In the genomic region with DNA sequence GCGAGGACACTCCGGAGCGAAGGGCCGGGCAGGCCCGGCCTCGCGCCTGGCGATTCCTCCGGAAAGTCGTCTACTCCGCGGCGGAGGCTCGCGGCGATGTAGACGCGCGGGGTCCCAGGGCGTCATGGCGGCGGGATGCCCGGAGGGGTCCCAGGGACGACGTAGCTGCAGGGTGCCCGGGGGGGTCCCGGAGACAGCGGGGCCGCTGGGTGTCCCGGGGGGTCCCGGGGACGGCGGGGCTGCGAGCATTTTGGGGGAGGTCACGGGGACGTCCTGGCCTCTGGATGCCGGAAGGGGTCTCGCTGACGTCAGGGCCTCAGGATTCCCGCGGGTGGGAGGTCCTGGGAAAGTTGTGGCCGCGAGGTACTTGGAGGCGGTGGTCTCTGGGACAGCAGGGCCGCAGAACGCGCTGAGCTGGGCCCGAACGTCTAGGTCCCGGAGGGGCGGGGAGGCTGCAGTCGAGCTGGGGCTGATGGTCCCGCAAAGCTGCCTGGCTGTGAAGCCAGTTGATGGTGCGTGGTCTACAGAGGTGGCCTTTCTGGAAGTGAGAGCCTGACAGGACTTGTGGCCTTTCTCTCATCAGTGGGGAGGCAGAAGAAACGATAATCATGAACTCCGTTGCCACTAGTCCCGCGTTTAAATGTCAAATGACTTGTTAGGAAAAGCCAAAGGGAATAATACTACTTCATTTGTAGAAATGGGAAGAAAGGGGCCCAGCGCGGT, we compare ENCODE assay signal across 8 cellular contexts. TPM values are rescaled to one million over a fixed set of nuclear protein-coding genes. Genes with fewer than 3 reads are reported as not detected.
DNase-seq lines count a peak whose midpoint lies in the region; ATAC-seq and TF ChIP-seq lines count a peak whose summit lies in the region.

No MANE protein-coding gene starts in this region.

- ATAC-seq in PC-3 = no peak
- ATAC-seq in activated naive CD8-positive, alpha-beta T cell treated with anti-CD3 and anti-CD28 coated beads, Interleukin-2, amount 50 U/mL, for 24 hours = no peak
- ATAC-seq in right cardiac atrium = peak; percentile 1 to 15
- no peak for ATAC-seq in HG02884 (IDR thresholded peaks at IDR 0.05; ENCODE audit: unreplicated experiment)

- peak overlapping the region; percentile 91 for H3K4me3 ChIP-seq in Caco-2 (ENCODE audit: low read depth, low read length)
- peak overlapping the region; percentile 88 for H3K4me3 ChIP-seq in PC-3 (ENCODE audit: low read length)
- peak overlapping the region; percentile 76 for H3K4me3 ChIP-seq in right cardiac atrium (ENCODE audit: low read length)
- H3K4me3 ChIP-seq in rectal smooth muscle tissue (ENCODE audit: low read length) = peak overlapping the region; percentile 98

- H4K5ac ChIP-seq in H9 (ENCODE audit: insufficient read length, low read depth, low read length) = peak overlapping the region; percentile 19

- H3K79me2 ChIP-seq in H9 (ENCODE audit: insufficient read depth, low read length) (peaks cover 6% of the 10 kb centered on the region; the same call in 1 of the 2 replicates), PC-3 (ENCODE audit: low read length) (peaks cover 32% of the 10 kb centered on the region)

- H3K4me2 ChIP-seq in H9 (ENCODE audit: insufficient read depth, insufficient read length, low read length) (peak overlapping the region; percentile 88), PC-3 (ENCODE audit: low read length) (peak overlapping the region; percentile 83)

- peak overlapping the region; percentile 95 for H3K18ac ChIP-seq in H9 (ENCODE audit: insufficient read length, low read depth, low read length)

- H3K27ac ChIP-seq in H9 (ENCODE audit: insufficient read length, low read depth, low read length) (no peak overlapping the region), PC-3 (ENCODE audit: low read length) (peak overlapping the region; percentile 26), right cardiac atrium (ENCODE audit: low read length) (peak overlapping the region; percentile 87), rectal smooth muscle tissue (ENCODE audit: low read depth, low read length) (peak overlapping the region; percentile 94)

- peaks cover 3% of the 10 kb centered on the region for H3K36me3 ChIP-seq in Caco-2 (ENCODE audit: control insufficient read depth, insufficient read depth, low read length)
- H3K36me3 ChIP-seq in PC-3 (ENCODE audit: low read depth, low read length) = peaks cover 14% of the 10 kb centered on the region; the same call in 1 of the 2 replicates
- H3K36me3 ChIP-seq in rectal smooth muscle tissue (ENCODE audit: control insufficient read depth, insufficient read depth, low read length) = peaks cover 15% of the 10 kb centered on the region

- no peak overlapping the region for H2BK5ac ChIP-seq in H9 (ENCODE audit: insufficient read length, low read length)

- no peak overlapping the region for H2BK20ac ChIP-seq in H9 (ENCODE audit: low read depth, low read length, poor library complexity, severe bottlenecking)

- peak overlapping the region; percentile 88 for H4K91ac ChIP-seq in H9 (ENCODE audit: insufficient read length, low read depth, low read length)

- H3K79me1 ChIP-seq in H9 (ENCODE audit: insufficient read depth, low read depth, low read length, poor library complexity, severe bottlenecking) = no peaks in the 10 kb centered on the region

- H4K8ac ChIP-seq in H9 (replicated peaks; ENCODE audit: insufficient read length, low read depth, low read length) = no peak overlapping the region

- H3K9ac ChIP-seq in H9 (ENCODE audit: extremely low read depth, insufficient read length, low read length) = peak overlapping the region; percentile 94
- H3K9ac ChIP-seq in PC-3 (ENCODE audit: low read length) = peak overlapping the region; percentile 94
- H3K9ac ChIP-seq in rectal smooth muscle tissue (ENCODE audit: low read length) = peak overlapping the region; percentile 72

- intact Hi-C loops in Caco-2 (cut with micrococcal nuclease; ENCODE audit: unreplicated experiment) (loop anchor here (1.0 to 5.0 kb wide), 6 partner anchors 40 to 339 kb away; partner anchors contain the start of genes MEIG1 and SUV39H2), PC-3 (cut with micrococcal nuclease) (loop anchor here (5.0 kb wide), 1 partner anchor 236 kb away; no protein-coding TSS in a partner anchor), right cardiac atrium (cut with DNase I) (no loop called here)

- H3K56ac ChIP-seq in H9 (ENCODE audit: insufficient read length, low read depth, low read length) = no peak overlapping the region

- CTCF ChIA-PET in Caco-2 (lab: Charles Lee) = interaction anchor here (0.5 to 2.1 kb wide), 10 partner anchors 16 to 341 kb away, joined by 3 to 13 read pairs (median 4); partner anchors contain the start of genes MEIG1 and SUV39H2
- CTCF ChIA-PET in PC-3 (lab: Charles Lee) = no interaction called here

- H3K27me3 Mint-ChIP-seq in Caco-2 (ENCODE audit: insufficient read depth, unreplicated experiment) (no peaks in the 10 kb centered on the region), H9 (ENCODE audit: low read depth) (no peaks in the 10 kb centered on the region; the same call in 1 of the 2 replicates)
- no peaks in the 10 kb centered on the region for H3K27me3 Mint-ChIP-seq in activated naive CD8-positive, alpha-beta T cell treated with anti-CD3 and anti-CD28 coated beads, Interleukin-2, amount 50 U/mL, for 24 hours

- peaks cover 15% of the 10 kb centered on the region for H3K4me1 Mint-ChIP-seq in Caco-2 (ENCODE audit: low read depth, unreplicated experiment)
- H3K4me1 Mint-ChIP-seq in H9 = peaks cover 21 to 23% of the 10 kb centered on the region in 2 experiments
- peaks cover 26% of the 10 kb centered on the region for H3K4me1 Mint-ChIP-seq in activated naive CD8-positive, alpha-beta T cell treated with anti-CD3 and anti-CD28 coated beads, Interleukin-2, amount 50 U/mL, for 24 hours

- TF ChIP-seq CTCF in Caco-2 (IDR thresholded peaks at IDR 0.05; ENCODE audit: insufficient read depth in 1 of 2, low read depth in 1 of 2, low read length in 1 of 2, severe bottlenecking in 1 of 2, unreplicated experiment in 1 of 2) (no peak), H9 (conservative IDR thresholded peaks at IDR 0.05) (no peak), PC-3 (conservative IDR thresholded peaks at IDR 0.05; ENCODE audit: low read depth, low read length) (no peak)

- peaks cover 63% of the 10 kb centered on the region for H3K36me3 Mint-ChIP-seq in Caco-2 (ENCODE audit: insufficient read depth, unreplicated experiment)
- peaks cover 17 to 44% (median 40%) of the 10 kb centered on the region in 3 experiments for H3K36me3 Mint-ChIP-seq in H9 (ENCODE audit: insufficient read depth in 1 of 3, low read depth in 3 of 3)
- peaks cover 35% of the 10 kb centered on the region for H3K36me3 Mint-ChIP-seq in activated naive CD8-positive, alpha-beta T cell treated with anti-CD3 and anti-CD28 coated beads, Interleukin-2, amount 50 U/mL, for 24 hours (ENCODE audit: low read depth)

- H4K20me1 ChIP-seq in H9 (ENCODE audit: control insufficient read depth, insufficient read depth, insufficient read length) (no peaks in the 10 kb centered on the region), PC-3 (ENCODE audit: low read length) (peaks cover 3% of the 10 kb centered on the region; the same call in 1 of the 2 replicates)

- no peaks in the 10 kb centered on the region for H3K9me3 Mint-ChIP-seq in Caco-2 (ENCODE audit: unreplicated experiment)
- H3K9me3 Mint-ChIP-seq in H9 = no peaks in the 10 kb centered on the region
- no peaks in the 10 kb centered on the region for H3K9me3 Mint-ChIP-seq in activated naive CD8-positive, alpha-beta T cell treated with anti-CD3 and anti-CD28 coated beads, Interleukin-2, amount 50 U/mL, for 24 hours

- no peak overlapping the region; the same call in 1 of the 2 replicates for H3K4ac ChIP-seq in H9 (ENCODE audit: low read depth, low read length)

- no peaks in the 10 kb centered on the region for H3F3A ChIP-seq in PC-3 (ENCODE audit: low read length, unreplicated experiment)

- POLR2A ChIA-PET in Caco-2 (lab: Charles Lee) (interaction anchor here (0.6 to 3.7 kb wide), 22 partner anchors 10 to 798 kb away, joined by 3 to 64 read pairs (median 6); partner anchors contain the start of genes DCLRE1C, MEIG1 and SUV39H2), PC-3 (lab: Charles Lee; ENCODE audit: unreplicated experiment) (interaction anchor here (0.6 kb wide), 3 partner anchors 9 to 238 kb away, joined by 3 to 4 read pairs (median 4); no protein-coding TSS in a partner anchor)

- H3K27ac Mint-ChIP-seq in Caco-2 (ENCODE audit: unreplicated experiment) = peak overlapping the region; percentile 91
- H3K27ac Mint-ChIP-seq in H9 = peak overlapping the region; percentile 95 to 98 (median 97)
- peak overlapping the region; percentile 94 for H3K27ac Mint-ChIP-seq in activated naive CD8-positive, alpha-beta T cell treated with anti-CD3 and anti-CD28 coated beads, Interleukin-2, amount 50 U/mL, for 24 hours

- H3K4me1 ChIP-seq in Caco-2 (no peaks in the 10 kb centered on the region; the same call in 1 of the 2 replicates), H9 (ENCODE audit: insufficient read depth, low read length) (peaks cover 2% of the 10 kb centered on the region; the same call in 1 of the 2 replicates), PC-3 (ENCODE audit: insufficient read depth, low read length) (peaks cover 6% of the 10 kb centered on the region; the same call in 1 of the 2 replicates), right cardiac atrium (ENCODE audit: control insufficient read depth, insufficient read depth, low read length) (no peaks in the 10 kb centered on the region), rectal smooth muscle tissue (ENCODE audit: control insufficient read depth, insufficient read depth, low read length) (peaks cover 6% of the 10 kb centered on the region)

- H2AFZ ChIP-seq in H9 (ENCODE audit: low read length) (no peak overlapping the region), PC-3 (ENCODE audit: low read length) (peak overlapping the region; percentile 71; the same call in 1 of the 2 replicates)

- H2BK12ac ChIP-seq in H9 (ENCODE audit: insufficient read length, low read depth, low read length) = no peak overlapping the region

- WGBS in H9 (ENCODE audit: extremely low coverage, insufficient read length, low lambda C conversion rate) = no CpG with 5 or more reads among the region's 60 CpGs
- under 1% methylated on average over 60 of the region's 60 CpGs for WGBS in right cardiac atrium

- H3K9me2 ChIP-seq in PC-3 (replicated peaks; ENCODE audit: low read length) = no peaks in the 10 kb centered on the region

- BruUV-seq in Caco-2 (replicated peaks; lab: Mats Ljungman, UMichigan) (no TSS peak), PC-3 (replicated peaks; lab: Mats Ljungman, UMichigan) (TSS peak; percentile 23)

- peak overlapping the region; percentile 97 for H3K14ac ChIP-seq in H9 (ENCODE audit: insufficient read depth, low read length)

- no peak overlapping the region for H3T11ph ChIP-seq in H9 (ENCODE audit: low read length)

- H3K9me3 ChIP-seq in Caco-2 = no peaks in the 10 kb centered on the region
- no peaks in the 10 kb centered on the region for H3K9me3 ChIP-seq in H9 (ENCODE audit: control insufficient read depth, low read depth, low read length)
- H3K9me3 ChIP-seq in PC-3 (ENCODE audit: low read length) = no peaks in the 10 kb centered on the region
- H3K9me3 ChIP-seq in right cardiac atrium (ENCODE audit: control insufficient read depth, low read length) = no peaks in the 10 kb centered on the region

- no peak overlapping the region for H2BK120ac ChIP-seq in H9 (ENCODE audit: low read depth, low read length, poor library complexity, severe bottlenecking)

- peak; percentile 60 to 68 for DNase-seq in Caco-2
- DNase-seq in H9 = peak; percentile 66
- DNase-seq in PC-3 = no peak
- DNase-seq in activated naive CD8-positive, alpha-beta T cell treated with anti-CD3 and anti-CD28 coated beads, Interleukin-2, amount 50 U/mL, for 24 hours = peak; percentile 38
- peak in 1 of 3 donors; percentile 76 for DNase-seq in right cardiac atrium
- DNase-seq in NCI-H510A treated with DMSO at 0.1 percent for 48 hours (lab: John Stamatoyannopoulos, UW) = no peak

- H2BK15ac ChIP-seq in H9 (ENCODE audit: low read depth, low read length) = no peak overlapping the region

- H3K23ac ChIP-seq in H9 (ENCODE audit: insufficient read length, low read depth, low read length) = no peak overlapping the region

- H3K27me3 ChIP-seq in Caco-2 (replicated peaks; ENCODE audit: control insufficient read depth, insufficient read depth, low read length) (no peaks in the 10 kb centered on the region), H9 (ENCODE audit: insufficient read depth, low read length) (no peaks in the 10 kb centered on the region), PC-3 (ENCODE audit: low read length) (no peaks in the 10 kb centered on the region), right cardiac atrium (ENCODE audit: control insufficient read depth, insufficient read depth) (no peaks in the 10 kb centered on the region), rectal smooth muscle tissue (ENCODE audit: control insufficient read depth, insufficient read depth, low read length) (no peaks in the 10 kb centered on the region)

- no peak overlapping the region for H2AK5ac ChIP-seq in H9 (ENCODE audit: insufficient read length, low read length)

- H3K23me2 ChIP-seq in H9 (ENCODE audit: insufficient read length, low read depth, low read length, poor library complexity, severe bottlenecking) = no peaks in the 10 kb centered on the region

- H3K4me3 Mint-ChIP-seq in Caco-2 (ENCODE audit: unreplicated experiment) = peak overlapping the region; percentile 70
- peak overlapping the region; percentile 94 to 95 for H3K4me3 Mint-ChIP-seq in H9
- peak overlapping the region; percentile 93 for H3K4me3 Mint-ChIP-seq in activated naive CD8-positive, alpha-beta T cell treated with anti-CD3 and anti-CD28 coated beads, Interleukin-2, amount 50 U/mL, for 24 hours

RNA-seq across cellular contexts. Expression of gene HSPA14, which starts 0.6 kb away (rescaled TPM):
- 36.9 and 39.3 TPM in 2 replicates for total RNA-seq in Caco-2 (2022)
- 38.5 and 41.0 TPM in 2 replicates for total RNA-seq in H9 (2021)
- total RNA-seq in PC-3 (2014; rRNA removed) = 17.5 and 18.1 TPM in 2 replicates
- 10 to 100 TPM in 1 of 4 donors, 1 to 10 TPM in 3; 7.4 to 10.0 (median 8.9) TPM for total RNA-seq in right cardiac atrium
- 9.5 TPM for polyA plus RNA-seq in right cardiac atrium

RNA-seq across cellular contexts. Expression of gene MSANTD7, which starts 0.6 kb away (rescaled TPM):
- total RNA-seq in Caco-2 (2022) (30.0 and 32.8 TPM in 2 replicates), H9 (2021) (23.1 and 25.0 TPM in 2 replicates), PC-3 (2014; rRNA removed) (8.2 and 10.7 TPM in 2 replicates), right cardiac atrium (1 to 10 TPM; 4.6 to 6.1 (median 5.4) TPM)
- polyA plus RNA-seq in right cardiac atrium = 2.5 TPM

RNA-seq across cellular contexts. Expression of gene CDNF, which starts 0.9 kb away (rescaled TPM):
- total RNA-seq in Caco-2 (2022) (3.4 and 3.9 TPM in 2 replicates), H9 (2021) (0.86 and 1.3 TPM in 2 replicates), PC-3 (2014; rRNA removed) (1.2 TPM in 1 of 2 replicates, not detected in the other), right cardiac atrium (1 to 10 TPM; 1.9 to 6.7 (median 2.6) TPM)
- 4.5 TPM for polyA plus RNA-seq in right cardiac atrium

RNA-seq across cellular contexts. Expression of gene SUV39H2, which starts 39.9 kb away (rescaled TPM):
- 58.3 and 60.4 TPM in 2 replicates for total RNA-seq in Caco-2 (2022)
- total RNA-seq in H9 (2021) = 59.7 and 62.6 TPM in 2 replicates
- total RNA-seq in PC-3 (2014; rRNA removed) = 6.4 and 6.9 TPM in 2 replicates
- 1 to 10 TPM; 4.4 to 7.3 (median 5.7) TPM for total RNA-seq in right cardiac atrium
- polyA plus RNA-seq in right cardiac atrium = 1.7 TPM

Comparison
In these comparisons a context has a peak if more than half of its experiments do, and no peak if none do; other contexts are left out.
1. DNase-seq: peak in Caco-2 (2 of 2), H9 (single experiment) and activated naive CD8-positive, alpha-beta T cell treated with anti-CD3 and anti-CD28 coated beads, Interleukin-2, amount 50 U/mL, for 24 hours (single experiment); none in PC-3 (single experiment) and NCI-H510A treated with DMSO at 0.1 percent for 48 hours (single experiment).
2. ATAC-seq: peak in right cardiac atrium (2 of 2); none in PC-3 (single experiment), activated naive CD8-positive, alpha-beta T cell treated with anti-CD3 and anti-CD28 coated beads, Interleukin-2, amount 50 U/mL, for 24 hours (single experiment) and HG02884 (single experiment).
3. intact Hi-C loops: an anchor here in Caco-2 (1.0 to 5.0 kb wide) and PC-3 (5.0 kb wide); none called in right cardiac atrium.
4. Peak in every context shown above with its lines, with median percentiles within 50 percentile points of each other: H3K4me3 ChIP-seq, H3K27ac Mint-ChIP-seq, H3K4me3 Mint-ChIP-seq and H3K9ac ChIP-seq.